1 cellular context compared by ENCODE assay signal in the genomic region with DNA sequence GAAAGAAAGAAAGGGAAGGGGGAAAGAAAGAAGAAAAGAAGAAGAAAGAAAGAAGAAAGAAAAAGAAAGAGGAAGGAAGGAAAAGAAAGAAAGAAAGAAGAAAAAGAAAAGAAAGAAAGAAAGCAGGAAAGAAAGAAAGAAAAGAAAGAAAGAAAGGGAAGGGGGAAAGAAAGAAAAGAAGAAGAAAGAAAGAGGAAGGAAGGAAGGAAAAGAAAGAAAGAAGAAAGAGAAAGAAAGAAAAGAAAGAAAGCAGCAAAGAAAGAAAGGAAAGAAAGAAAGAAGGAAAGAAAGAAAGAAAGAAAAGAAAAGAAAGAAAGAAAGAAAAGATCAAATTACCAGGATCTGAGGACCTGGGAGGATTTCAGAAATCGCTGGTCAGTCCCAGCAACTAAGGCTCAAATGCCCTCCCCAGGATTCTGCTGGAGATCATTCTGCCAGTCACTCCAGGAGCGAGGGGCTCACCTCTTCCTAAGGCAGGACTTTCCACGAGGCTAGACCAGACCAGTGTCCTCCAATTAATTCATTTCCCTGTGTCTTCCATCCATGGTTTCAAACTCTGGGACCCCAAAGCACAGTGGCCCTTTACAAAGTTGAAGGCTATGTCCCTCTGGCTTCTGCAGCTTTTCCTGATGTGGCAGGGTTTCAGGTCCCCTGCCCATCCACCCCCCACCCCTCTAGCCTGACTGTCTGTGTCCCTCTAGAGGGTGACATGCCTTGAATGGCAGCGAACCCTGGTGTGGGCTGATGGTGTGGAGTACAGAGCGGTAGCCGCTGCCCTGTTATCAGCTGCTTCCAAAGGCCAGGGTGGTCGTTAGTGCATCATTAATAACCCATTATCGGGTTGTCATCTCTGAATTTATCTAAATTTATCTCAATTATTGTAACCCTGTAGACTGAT.
TF ChIP-seq lines count a peak whose summit lies in the region.

No MANE protein-coding gene starts in this region.

TF ChIP-seq in HEK293, 187 proteins besides CTCF, POLR2A, EP300 and RAD21 (continued from another document):
- TF ChIP-seq GFI1B (tag by site-specific recombination; IDR thresholded peaks at IDR 0.05) (no peak), ZNF354C (tag by site-specific recombination; IDR thresholded peaks at IDR 0.05; ENCODE audit: borderline replicate concordance, low read depth) (no peak), ZNF266 (tag by site-specific recombination; IDR thresholded peaks at IDR 0.05; ENCODE audit: low read depth) (0 out of 2 replicates have a peak, but pooled peaks have one; percentile 25), ZNF670 (tag by site-specific recombination; IDR thresholded peaks at IDR 0.05; ENCODE audit: low read depth) (peak; percentile 59; the same call in 1 of the 2 replicates), ZNF138 (tag by site-specific recombination; IDR thresholded peaks at IDR 0.05; ENCODE audit: borderline replicate concordance) (no peak), ZNF433 (tag by site-specific recombination; IDR thresholded peaks at IDR 0.05; ENCODE audit: low read depth) (no peak), ZNF530 (tag by site-specific recombination; IDR thresholded peaks at IDR 0.05; ENCODE audit: low read depth) (no peak)
- TF ChIP-seq, protein P1, sequence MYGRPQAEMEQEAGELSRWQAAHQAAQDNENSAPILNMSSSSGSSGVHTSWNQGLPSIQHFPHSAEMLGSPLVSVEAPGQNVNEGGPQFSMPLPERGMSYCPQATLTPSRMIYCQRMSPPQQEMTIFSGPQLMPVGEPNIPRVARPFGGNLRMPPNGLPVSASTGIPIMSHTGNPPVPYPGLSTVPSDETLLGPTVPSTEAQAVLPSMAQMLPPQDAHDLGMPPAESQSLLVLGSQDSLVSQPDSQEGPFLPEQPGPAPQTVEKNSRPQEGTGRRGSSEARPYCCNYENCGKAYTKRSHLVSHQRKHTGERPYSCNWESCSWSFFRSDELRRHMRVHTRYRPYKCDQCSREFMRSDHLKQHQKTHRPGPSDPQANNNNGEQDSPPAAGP (tag by site-specific recombination; IDR thresholded peaks at IDR 0.05): no peak
